ENCODE assay signal across 27 cellular contexts in the genomic region with DNA sequence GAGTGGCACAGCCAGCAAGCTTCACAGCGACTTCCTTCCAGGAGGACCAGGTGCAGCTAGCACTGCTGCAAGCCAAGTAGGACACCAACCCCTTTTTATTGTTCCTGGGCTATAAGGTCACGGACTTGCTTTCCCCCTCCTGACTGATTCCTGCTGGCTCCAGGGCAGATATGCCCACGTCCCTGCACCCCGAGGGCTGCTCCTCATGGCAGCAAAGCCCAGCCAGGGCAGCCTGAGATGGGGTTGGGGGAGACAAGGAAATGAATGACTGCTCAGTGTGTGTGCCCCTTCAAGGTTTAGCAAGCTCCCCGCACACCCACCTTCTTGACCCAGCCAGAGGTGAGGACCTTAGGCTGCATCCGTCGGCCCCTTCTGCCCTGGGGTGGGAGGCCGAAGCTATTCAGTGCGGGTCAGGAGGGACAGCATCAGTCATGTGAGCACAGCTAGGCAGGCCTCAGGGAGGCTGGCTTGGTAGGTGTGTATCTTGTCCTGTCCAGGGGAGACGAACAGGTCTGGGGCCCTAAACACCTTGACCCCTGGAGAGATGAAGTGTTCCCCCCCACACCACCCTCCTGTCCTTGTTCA.
"Had no signal": no experiment of that assay in that cellular context is flagged by ENCODE, and none has a peak within 500 bp of the region (broad histone marks: within the 10 kb centered on the region; RNA-seq: fewer than 3 reads in every experiment).

No MANE protein-coding gene starts in this region.

- DNase-seq: central memory CD4-positive, alpha-beta T cell; colonic mucosa; effector CD8-positive, alpha-beta T cell; endodermal cell; foreskin keratinocyte; left cardiac atrium; lower lobe of right lung; naive thymus-derived CD4-positive, alpha-beta T cell; small intestine; stimulated activated CD4-positive, alpha-beta T cell treated with anti-CD3 and anti-CD28 coated beads, Interleukin-12 subunit alpha, Interleukin-12 subunit beta, amount 100 ng/mL, for 4 hours; stimulated activated CD4-positive, alpha-beta T cell treated with anti-CD3 and anti-CD28 coated beads, Interleukin-1b, Interleukin-23, amount 100 ng/mL, for 48 hours; stimulated activated CD4-positive, alpha-beta T cell treated with anti-CD3 and anti-CD28 coated beads, Interleukin-4, amount 100 ng/mL, for 1 hour; stimulated activated CD8-positive, alpha-beta memory T cell treated with anti-CD3 and anti-CD28 coated beads, Interleukin-4, amount 100 ng/mL, for 48 hours; stimulated activated naive CD4-positive, alpha-beta T cell; stimulated activated naive CD8-positive, alpha-beta T cell treated with anti-CD3 and anti-CD28 coated beads, Interleukin-15, amount 100 ng/mL, for 72 hours; transverse colon had no signal

- H3K4me3 ChIP-seq: colonic mucosa, gastroesophageal sphincter, heart left ventricle, hepatocyte, left lung, lower lobe of right lung, mucosa of descending colon, right lobe of liver, suprapubic skin, transverse colon had no signal

- H3K9me3 ChIP-seq: colonic mucosa, gastroesophageal sphincter, lower lobe of right lung, mucosa of descending colon, neutrophil, right lobe of liver, suprapubic skin, transverse colon had no signal

- H3K27me3 ChIP-seq: colonic mucosa, foreskin keratinocyte, heart left ventricle, hepatocyte, neutrophil, right lobe of liver, transverse colon had no signal

- H3K36me3 ChIP-seq: colonic mucosa, gastroesophageal sphincter, heart left ventricle, left lung, lower lobe of right lung, neutrophil, right lobe of liver, suprapubic skin, transverse colon had no signal

- H2AFZ ChIP-seq: hepatocyte, parathyroid adenoma had no signal

- FAIRE-seq: small intestine, urothelium cell line had no signal

- H3K4me1 ChIP-seq: colonic mucosa, foreskin keratinocyte, left lung, lower lobe of right lung, parathyroid adenoma, right lobe of liver had no signal

- H3K27ac ChIP-seq: colonic mucosa, epithelial cell of prostate, foreskin keratinocyte, gastroesophageal sphincter, heart left ventricle, hepatocyte, left lung, lower lobe of right lung, neutrophil, parathyroid adenoma, right lobe of liver, suprapubic skin, transverse colon had no signal

- H3K9ac ChIP-seq: parathyroid adenoma had no signal

- H3K4me2 ChIP-seq: hepatocyte had no signal
